ENCODE assay signal across 9 cellular contexts in the genomic region with DNA sequence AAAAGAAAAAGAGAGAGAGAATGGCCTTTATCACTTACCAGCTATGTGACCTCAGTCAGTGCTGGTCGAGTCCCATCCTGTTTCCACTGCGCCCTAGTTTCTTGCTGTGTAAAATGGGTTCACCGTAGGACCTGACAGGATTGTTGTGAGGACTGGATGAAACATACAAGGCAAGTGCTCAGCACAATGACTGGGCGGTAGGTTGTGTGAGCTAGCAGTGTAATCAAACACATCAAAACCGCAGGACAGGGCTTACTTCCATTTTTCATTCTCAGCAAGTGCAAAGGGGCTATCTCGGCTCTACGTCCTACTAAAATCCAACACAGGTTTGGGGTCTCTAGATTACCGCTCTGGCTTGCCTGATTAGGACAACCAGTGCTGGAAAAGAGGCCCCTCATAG. TPM values are rescaled to one million over a fixed set of nuclear protein-coding genes. Genes with fewer than 3 reads are reported as not detected.
DNase-seq lines count a peak whose midpoint lies in the region; ATAC-seq, FAIRE-seq and TF ChIP-seq lines count a peak whose summit lies in the region.
"Had no signal": no experiment of that assay in that cellular context is flagged by ENCODE, and none has a peak within 500 bp of the region (broad histone marks: within the 10 kb centered on the region; RNA-seq: fewer than 3 reads in every experiment).

No MANE protein-coding gene starts in this region.

- POLR2A ChIA-PET in GM12878 (lab: Charles Lee) (no interaction called here), HepG2 (lab: Yijun Ruan, JAX) (no interaction called here)

- no peaks in the 10 kb centered on the region for H3K36me3 ChIP-seq in GM12878 (ENCODE audit: control insufficient read depth in 2 of 2, insufficient read depth in 2 of 2, low read length in 1 of 2)
- H3K36me3 ChIP-seq in HepG2 (replicated peaks in 1 of 2; ENCODE audit: control insufficient read depth in 1 of 2, insufficient read depth in 2 of 2, low read length in 2 of 2), result no peaks in the 10 kb centered on the region

- SMC1A ChIA-PET in GM12878 (lab: Charles Lee; ENCODE audit: uncharacterized antibody, unreplicated experiment), result no interaction called here

- WGBS in GM12878 (ENCODE audit: insufficient coverage, insufficient replicate concordance, low lambda C conversion rate, missing lambda C conversion rate), result 52% methylated on average over 8 of the region's 8 CpGs
- WGBS in HepG2 (ENCODE audit: low lambda C conversion rate), result 80% methylated on average over 8 of the region's 8 CpGs

- FAIRE-seq in GM12878 (lab: Jason Lieb, UNC) (no peak), HepG2 (lab: Jason Lieb, UNC) (peak; percentile 36), H54 (lab: Jason Lieb, UNC) (no peak)

- RAD21 ChIA-PET in GM12878 (lab: Charles Lee; ENCODE audit: unreplicated experiment), result no interaction called here

- H4K20me1 ChIP-seq in GM12878 (ENCODE audit: control insufficient read depth, insufficient read depth), result no peaks in the 10 kb centered on the region
- H4K20me1 ChIP-seq in HepG2 (ENCODE audit: insufficient read depth, low read length), result no peaks in the 10 kb centered on the region

- H3K4me3 ChIP-seq in GM12878 (no peak overlapping the region), HepG2 (replicated peaks in 1 of 3; ENCODE audit: insufficient read depth in 1 of 3, low read depth in 2 of 3, low read length in 3 of 3) (0 out of 6 replicates have a peak overlapping the region, but pooled peaks of 1 of the 3 experiments have one; percentile 4)

- BruUV-seq in GM12878 (replicated peaks; lab: Mats Ljungman, UMichigan) (no TSS peak), HepG2 (replicated peaks; lab: Mats Ljungman, UMichigan) (no TSS peak)

- TF ChIP-seq RAD21 in GM12878 (IDR thresholded peaks at IDR 0.05; ENCODE audit: insufficient read depth, low read depth, low read length), result no peak
- TF ChIP-seq RAD21 in HepG2 (CRISPR knock-in tag; IDR thresholded peaks at IDR 0.05), result no peak

- H3K27ac ChIP-seq in GM12878 (ENCODE audit: control insufficient read depth, insufficient read depth) (no peak overlapping the region), HepG2 (ENCODE audit: extremely low read length, insufficient read depth, low read length) (peak overlapping the region; percentile 74), temporal lobe (ENCODE audit: low read depth, low read length) (peak overlapping the region; percentile 36)

- in situ Hi-C loops in GM12878 (cut with MboI) (no loop called here), HepG2 (cut with HindIII; ENCODE audit: extremely low pct_ligation_motif_present, low pct_unique_long_range_greater_than_20kb) (no loop called here)

- H3K4me2 ChIP-seq in GM12878 (ENCODE audit: control insufficient read depth, insufficient read depth), result no peak overlapping the region
- H3K4me2 ChIP-seq in HepG2 (ENCODE audit: low read depth, low read length), result peak overlapping the region; percentile 71

- no peak overlapping the region for H2AFZ ChIP-seq in GM12878 (ENCODE audit: control insufficient read depth, low read depth, low read length)
- peak overlapping the region; percentile 70 for H2AFZ ChIP-seq in HepG2 (ENCODE audit: low read length)

- TF ChIP-seq EP300 in GM12878 (IDR thresholded peaks at IDR 0.05; ENCODE audit: borderline replicate concordance in 1 of 2, control insufficient read depth in 1 of 2, low read depth in 2 of 2, low read length in 2 of 2) (no peak), HepG2 (IDR thresholded peaks at IDR 0.05; ENCODE audit: low read depth in 2 of 2, low read length in 2 of 2) (no peak), HepG2 (CRISPR knock-in tag; IDR thresholded peaks at IDR 0.05; ENCODE audit: borderline replicate concordance) (no peak)

- no peak overlapping the region for H3K9ac ChIP-seq in GM12878 (ENCODE audit: control insufficient read depth, insufficient read depth, low read length)
- H3K9ac ChIP-seq in HepG2 (ENCODE audit: insufficient read depth, low read depth, low read length), result peak overlapping the region; percentile 59; the same call in 1 of the 2 replicates

- CTCF ChIA-PET in GM12878 (lab: Yijun Ruan, JAX), result interaction anchor here (0.6 to 1.3 kb wide), 2 partner anchors 11 to 51 kb away, joined by 3 read pairs; no protein-coding TSS in a partner anchor
- CTCF ChIA-PET in HepG2 (lab: Yijun Ruan, JAX; ENCODE audit: low intra/inter-chr PET ratio, low total read pairs), result no interaction called here

- ATAC-seq in GM12878 (peak; percentile 35), HepG2 (peak; percentile 49), HG03442 (IDR thresholded peaks at IDR 0.05; ENCODE audit: unreplicated experiment) (no peak)

- DNase-seq in MV-4-11 (lab: John Stamatoyannopoulos, UW) (peak; percentile 67), GM12878 (ENCODE audit: low read depth, low spot score) (no peak), HepG2 (ENCODE audit: low spot score) (no peak), mesenteric fat pad (ENCODE audit: low spot score) (no peak), H54 (ENCODE audit: insufficient read length, low spot score) (no peak)
- DNase-seq: mammary epithelial cell, NCI-H1105 had no signal

- TF ChIP-seq POLR2A in GM12878 (IDR thresholded peaks at IDR 0.05; ENCODE audit: low read depth, low read length) (no peak), HepG2 (IDR thresholded peaks at IDR 0.05; ENCODE audit: insufficient read depth in 1 of 2, low read depth in 2 of 2, low read length in 2 of 2) (no peak), H54 (IDR thresholded peaks at IDR 0.05; ENCODE audit: low read depth, low read length) (no peak)

- H3K4me1 ChIP-seq in GM12878 (ENCODE audit: control insufficient read depth, insufficient read depth, low read length) (no peaks in the 10 kb centered on the region), HepG2 (ENCODE audit: insufficient read depth, low read length) (peaks cover 39% of the 10 kb centered on the region)

- H3K79me2 ChIP-seq in GM12878 (ENCODE audit: control insufficient read depth, insufficient read depth, low read length) (no peaks in the 10 kb centered on the region), HepG2 (ENCODE audit: insufficient read depth, low read length) (no peaks in the 10 kb centered on the region)

- H3K9me3 ChIP-seq in GM12878 (replicated peaks; ENCODE audit: control insufficient read depth, insufficient read depth, low read length) (no peaks in the 10 kb centered on the region), HepG2 (ENCODE audit: low read length) (no peaks in the 10 kb centered on the region)

- TF ChIP-seq CTCF in GM12878 (IDR thresholded peaks at IDR 0.05 in 2 of 3, conservative IDR thresholded peaks at IDR 0.05 in 1 of 3; ENCODE audit: control insufficient read depth in 2 of 3, extremely low read depth in 1 of 3, insufficient read depth in 1 of 3, low read depth in 3 of 3, low read length in 3 of 3) (no peak), HepG2 (CRISPR knock-in tag; IDR thresholded peaks at IDR 0.05) (no peak)

- intact Hi-C loops in GM12878 (cut with micrococcal nuclease; ENCODE audit: unreplicated experiment), result no loop called here
- intact Hi-C loops in HepG2 (cut with micrococcal nuclease; ENCODE audit: unreplicated experiment), result no loop called here

- H3K27me3 ChIP-seq in GM12878 (replicated peaks in 1 of 2; ENCODE audit: control insufficient read depth in 2 of 2, insufficient read depth in 2 of 2, low read length in 1 of 2) (no peaks in the 10 kb centered on the region), HepG2 (ENCODE audit: control insufficient read depth in 1 of 2, insufficient read depth in 2 of 2, low read length in 2 of 2) (no peaks in the 10 kb centered on the region)

RNA-seq across cellular contexts. Expression of a gene that starts 36.4 kb away (rescaled TPM):
- 148 and 149 TPM in 2 replicates for total RNA-seq in GM12878 (2013; cell fraction: nucleolus; rRNA removed)
- total RNA-seq in GM12878 (2014; rRNA removed), result 8.9 and 10.7 TPM in 2 replicates
- total RNA-seq in GM12878 (2014; rRNA removed; fragmentation: Illumina TruSeq; extraction: Trizol), result 16.6 and 16.8 TPM in 2 replicates
- total RNA-seq in GM12878 (2021), result 28.6 and 31.5 TPM in 2 replicates
- polyA plus RNA-seq in GM12878 (2011; ENCODE audit: low read depth), result 15.5 TPM
- 16.0 and 17.6 TPM in 2 replicates for polyA plus RNA-seq in GM12878 (2011; rRNA removed)
- 18.0 and 20.6 TPM in 2 replicates for polyA plus RNA-seq in GM12878 (2011; cell fraction: cytosol; rRNA removed)
- 80.6 and 88.4 TPM in 2 replicates for polyA plus RNA-seq in GM12878 (2011; cell fraction: nucleus; rRNA removed)
- 16.2 and 24.8 TPM in 2 replicates for polyA plus RNA-seq in GM12878 (2012)
- polyA plus RNA-seq in GM12878 (2014; fragmentation: Illumina TruSeq; extraction: Trizol), result 26.3 and 36.3 TPM in 2 replicates
- polyA plus RNA-seq in GM12878 (2014; fragmentation: Nextera tagmentation; extraction: Ambion mirVana), result 10 to 100 TPM in 1 of 2 experiments, 1 to 10 TPM in 1; 8.8 to 13.3 TPM
- polyA plus RNA-seq in GM12878 (2014; rRNA removed), result 18.4 and 20.3 TPM in 2 replicates
- polyA plus RNA-seq in GM12878 (2016; fragmentation: Nextera tagmentation; extraction: Ambion mirVana), result 10 to 100 TPM; 23.4 to 28.5 TPM
- polyA minus RNA-seq in GM12878 (2011; rRNA and poly(A)+ RNA removed), result 39.8 and 40.7 TPM in 2 replicates
- 23.0 and 28.3 TPM in 2 replicates for polyA minus RNA-seq in GM12878 (2011; cell fraction: cytosol; rRNA and poly(A)+ RNA removed)
- polyA minus RNA-seq in GM12878 (2011; cell fraction: nucleus; rRNA and poly(A)+ RNA removed), result 27.8 and 65.8 TPM in 2 replicates
- 15.7 and 18.1 TPM in 2 replicates for total RNA-seq in HepG2 (2016; rRNA removed; fragmentation: Illumina TruSeq; extraction: Trizol)
- total RNA-seq in HepG2 (2016; cell fraction: cytosol; rRNA removed; fragmentation: Illumina TruSeq; extraction: Trizol; ENCODE audit: low read depth), result 52.9 and 59.4 TPM in 2 replicates
- total RNA-seq in HepG2 (2016; cell fraction: insoluble cytoplasmic fraction; rRNA removed; fragmentation: Illumina TruSeq; extraction: Trizol), result 14.3 and 18.9 TPM in 2 replicates
- total RNA-seq in HepG2 (2016; cell fraction: membrane; rRNA removed; fragmentation: Illumina TruSeq; extraction: Trizol), result 31.8 and 40.2 TPM in 2 replicates
- 36.9 and 41.3 TPM in 2 replicates for total RNA-seq in HepG2 (2016; cell fraction: nucleus; rRNA removed; fragmentation: Illumina TruSeq; extraction: Trizol)
- 27.1 and 28.9 TPM in 2 replicates for polyA plus RNA-seq in HepG2 (2011; rRNA removed)
- 13.7 and 15.2 TPM in 2 replicates for polyA plus RNA-seq in HepG2 (2011; cell fraction: cytosol; rRNA removed)
- 83.1 and 89.3 TPM in 2 replicates for polyA plus RNA-seq in HepG2 (2011; cell fraction: nucleus; rRNA removed)
- 26.4 and 34.5 TPM in 2 replicates for polyA plus RNA-seq in HepG2 (2012)
- polyA plus RNA-seq in HepG2 (2016; cell fraction: cytosol; fragmentation: Illumina TruSeq; extraction: Trizol; ENCODE audit: low read depth), result 2.8 and 2.9 TPM in 2 replicates
- 22.6 and 32.0 TPM in 2 replicates for polyA plus RNA-seq in HepG2 (2016; cell fraction: insoluble cytoplasmic fraction; fragmentation: Illumina TruSeq; extraction: Trizol; ENCODE audit: low read depth)
- 7.3 TPM in 2 replicates for polyA plus RNA-seq in HepG2 (2016; cell fraction: membrane; fragmentation: Illumina TruSeq; extraction: Trizol; ENCODE audit: low read depth)
- 60.3 and 69.0 TPM in 2 replicates for polyA plus RNA-seq in HepG2 (2016; cell fraction: nucleus; fragmentation: Illumina TruSeq; extraction: Trizol; ENCODE audit: insufficient read depth, low read depth)
- 63.2 and 98.9 TPM in 2 replicates for polyA minus RNA-seq in HepG2 (2011; rRNA and poly(A)+ RNA removed; ENCODE audit: low replicate concordance)
- polyA minus RNA-seq in HepG2 (2011; cell fraction: cytosol; rRNA and poly(A)+ RNA removed), result 24.4 and 27.3 TPM in 2 replicates
- 101 and 113 TPM in 2 replicates for polyA minus RNA-seq in HepG2 (2011; cell fraction: nucleus; rRNA and poly(A)+ RNA removed)
- total RNA-seq in temporal lobe, result 59.7 TPM
- 82.1 TPM for total RNA-seq in mesenteric fat pad

RNA-seq across cellular contexts. Expression of a gene that starts 50.2 kb away (rescaled TPM):
- total RNA-seq in GM12878 (2013; cell fraction: nucleolus; rRNA removed), result 16.8 and 18.6 TPM in 2 replicates
- total RNA-seq in GM12878 (2014; rRNA removed) (14.1 and 15.4 TPM in 2 replicates), GM12878 (2014; rRNA removed; fragmentation: Illumina TruSeq; extraction: Trizol) (16.3 and 16.6 TPM in 2 replicates), GM12878 (2021) (18.1 and 19.1 TPM in 2 replicates), HepG2 (2016; rRNA removed; fragmentation: Illumina TruSeq; extraction: Trizol) (15.4 and 18.3 TPM in 2 replicates), temporal lobe (17.7 TPM), mesenteric fat pad (16.9 TPM)
- polyA plus RNA-seq in GM12878 (2011; ENCODE audit: low read depth), result 9.1 TPM
- polyA plus RNA-seq in GM12878 (2011; rRNA removed) (19.9 and 23.8 TPM in 2 replicates), GM12878 (2014; fragmentation: Illumina TruSeq; extraction: Trizol) (20.1 and 20.2 TPM in 2 replicates), GM12878 (2014; fragmentation: Nextera tagmentation; extraction: Ambion mirVana) (1 to 10 TPM; 2.3 to 3.4 TPM), GM12878 (2014; rRNA removed) (11.4 and 12.4 TPM in 2 replicates), GM12878 (2016; fragmentation: Nextera tagmentation; extraction: Ambion mirVana) (10 to 100 TPM; 26.4 to 28.2 TPM), HepG2 (2011; rRNA removed) (8.1 TPM in 2 replicates)
- polyA plus RNA-seq in GM12878 (2011; cell fraction: cytosol; rRNA removed), result 16.1 and 16.5 TPM in 2 replicates
- 12.4 and 15.4 TPM in 2 replicates for polyA plus RNA-seq in GM12878 (2011; cell fraction: nucleus; rRNA removed)
- polyA plus RNA-seq in GM12878 (2012), result 9.9 and 12.7 TPM in 2 replicates
- polyA minus RNA-seq in GM12878 (2011; rRNA and poly(A)+ RNA removed), result 32.6 and 48.8 TPM in 2 replicates
- polyA minus RNA-seq in GM12878 (2011; cell fraction: cytosol; rRNA and poly(A)+ RNA removed), result 13.0 and 15.0 TPM in 2 replicates
- 5.0 and 9.3 TPM in 2 replicates for polyA minus RNA-seq in GM12878 (2011; cell fraction: nucleus; rRNA and poly(A)+ RNA removed)
- total RNA-seq in HepG2 (2016; cell fraction: cytosol; rRNA removed; fragmentation: Illumina TruSeq; extraction: Trizol; ENCODE audit: low read depth), result 9.1 and 9.3 TPM in 2 replicates
- 15.3 and 17.4 TPM in 2 replicates for total RNA-seq in HepG2 (2016; cell fraction: insoluble cytoplasmic fraction; rRNA removed; fragmentation: Illumina TruSeq; extraction: Trizol)
- 11.0 and 11.6 TPM in 2 replicates for total RNA-seq in HepG2 (2016; cell fraction: membrane; rRNA removed; fragmentation: Illumina TruSeq; extraction: Trizol)
- 7.4 and 9.6 TPM in 2 replicates for total RNA-seq in HepG2 (2016; cell fraction: nucleus; rRNA removed; fragmentation: Illumina TruSeq; extraction: Trizol)
- polyA plus RNA-seq in HepG2 (2011; cell fraction: cytosol; rRNA removed), result 7.1 and 9.2 TPM in 2 replicates
- 3.7 and 5.1 TPM in 2 replicates for polyA plus RNA-seq in HepG2 (2011; cell fraction: nucleus; rRNA removed)
- polyA plus RNA-seq in HepG2 (2012), result 7.4 and 7.7 TPM in 2 replicates
- polyA plus RNA-seq in HepG2 (2016; cell fraction: cytosol; fragmentation: Illumina TruSeq; extraction: Trizol; ENCODE audit: low read depth), result 4.6 and 4.9 TPM in 2 replicates
- 16.9 and 18.1 TPM in 2 replicates for polyA plus RNA-seq in HepG2 (2016; cell fraction: insoluble cytoplasmic fraction; fragmentation: Illumina TruSeq; extraction: Trizol; ENCODE audit: low read depth)
- 6.8 and 7.2 TPM in 2 replicates for polyA plus RNA-seq in HepG2 (2016; cell fraction: membrane; fragmentation: Illumina TruSeq; extraction: Trizol; ENCODE audit: low read depth)
- 12.3 and 12.5 TPM in 2 replicates for polyA plus RNA-seq in HepG2 (2016; cell fraction: nucleus; fragmentation: Illumina TruSeq; extraction: Trizol; ENCODE audit: insufficient read depth, low read depth)
- polyA minus RNA-seq in HepG2 (2011; rRNA and poly(A)+ RNA removed; ENCODE audit: low replicate concordance), result 11.3 and 27.4 TPM in 2 replicates
- 8.6 and 10.2 TPM in 2 replicates for polyA minus RNA-seq in HepG2 (2011; cell fraction: cytosol; rRNA and poly(A)+ RNA removed)
- 11.1 and 13.4 TPM in 2 replicates for polyA minus RNA-seq in HepG2 (2011; cell fraction: nucleus; rRNA and poly(A)+ RNA removed)

RNA-seq across cellular contexts. Expression of a gene that starts 50.3 kb away (rescaled TPM):
- total RNA-seq in GM12878 (2013; cell fraction: nucleolus; rRNA removed), result 110 and 121 TPM in 2 replicates
- total RNA-seq in GM12878 (2014; rRNA removed) (16.7 and 18.2 TPM in 2 replicates), GM12878 (2014; rRNA removed; fragmentation: Illumina TruSeq; extraction: Trizol) (12.0 and 14.1 TPM in 2 replicates), GM12878 (2021) (20.4 and 21.5 TPM in 2 replicates), HepG2 (2016; rRNA removed; fragmentation: Illumina TruSeq; extraction: Trizol) (4.7 and 15.2 TPM in 2 replicates), temporal lobe (19.7 TPM), mesenteric fat pad (15.6 TPM)
- 17.6 TPM for polyA plus RNA-seq in GM12878 (2011; ENCODE audit: low read depth)
- polyA plus RNA-seq in GM12878 (2011; rRNA removed) (11.5 and 19.5 TPM in 2 replicates), GM12878 (2014; fragmentation: Illumina TruSeq; extraction: Trizol) (16.8 and 19.1 TPM in 2 replicates), GM12878 (2014; fragmentation: Nextera tagmentation; extraction: Ambion mirVana) (1 to 10 TPM; 2.9 to 3.4 TPM), GM12878 (2014; rRNA removed) (16.0 and 18.7 TPM in 2 replicates), GM12878 (2016; fragmentation: Nextera tagmentation; extraction: Ambion mirVana) (10 to 100 TPM; 15.3 to 21.9 TPM), HepG2 (2011; rRNA removed) (16.3 and 20.5 TPM in 2 replicates)
- 14.9 and 19.2 TPM in 2 replicates for polyA plus RNA-seq in GM12878 (2011; cell fraction: cytosol; rRNA removed)
- 99.9 and 123 TPM in 2 replicates for polyA plus RNA-seq in GM12878 (2011; cell fraction: nucleus; rRNA removed)
- 15.0 and 17.9 TPM in 2 replicates for polyA plus RNA-seq in GM12878 (2012)
- 26.4 and 42.0 TPM in 2 replicates for polyA minus RNA-seq in GM12878 (2011; rRNA and poly(A)+ RNA removed)
- 6.4 and 9.6 TPM in 2 replicates for polyA minus RNA-seq in GM12878 (2011; cell fraction: cytosol; rRNA and poly(A)+ RNA removed)
- polyA minus RNA-seq in GM12878 (2011; cell fraction: nucleus; rRNA and poly(A)+ RNA removed), result 33.4 and 39.3 TPM in 2 replicates
- total RNA-seq in HepG2 (2016; cell fraction: cytosol; rRNA removed; fragmentation: Illumina TruSeq; extraction: Trizol; ENCODE audit: low read depth), result 6.6 and 7.1 TPM in 2 replicates
- 4.6 and 15.0 TPM in 2 replicates for total RNA-seq in HepG2 (2016; cell fraction: insoluble cytoplasmic fraction; rRNA removed; fragmentation: Illumina TruSeq; extraction: Trizol)
- total RNA-seq in HepG2 (2016; cell fraction: membrane; rRNA removed; fragmentation: Illumina TruSeq; extraction: Trizol), result 4.4 and 7.0 TPM in 2 replicates
- total RNA-seq in HepG2 (2016; cell fraction: nucleus; rRNA removed; fragmentation: Illumina TruSeq; extraction: Trizol), result 21.7 and 22.3 TPM in 2 replicates
- polyA plus RNA-seq in HepG2 (2011; cell fraction: cytosol; rRNA removed), result 5.7 and 7.8 TPM in 2 replicates
- 121 and 145 TPM in 2 replicates for polyA plus RNA-seq in HepG2 (2011; cell fraction: nucleus; rRNA removed)
- 15.1 and 17.6 TPM in 2 replicates for polyA plus RNA-seq in HepG2 (2012)
- 0.63 and 0.75 TPM in 2 replicates for polyA plus RNA-seq in HepG2 (2016; cell fraction: cytosol; fragmentation: Illumina TruSeq; extraction: Trizol; ENCODE audit: low read depth)
- 2.6 and 3.0 TPM in 2 replicates for polyA plus RNA-seq in HepG2 (2016; cell fraction: insoluble cytoplasmic fraction; fragmentation: Illumina TruSeq; extraction: Trizol; ENCODE audit: low read depth)
- 1.0 and 1.6 TPM in 2 replicates for polyA plus RNA-seq in HepG2 (2016; cell fraction: membrane; fragmentation: Illumina TruSeq; extraction: Trizol; ENCODE audit: low read depth)
- 32.8 and 40.3 TPM in 2 replicates for polyA plus RNA-seq in HepG2 (2016; cell fraction: nucleus; fragmentation: Illumina TruSeq; extraction: Trizol; ENCODE audit: insufficient read depth, low read depth)
- 35.4 and 39.1 TPM in 2 replicates for polyA minus RNA-seq in HepG2 (2011; rRNA and poly(A)+ RNA removed; ENCODE audit: low replicate concordance)
- polyA minus RNA-seq in HepG2 (2011; cell fraction: cytosol; rRNA and poly(A)+ RNA removed), result 11.3 and 12.3 TPM in 2 replicates
- 49.6 and 61.3 TPM in 2 replicates for polyA minus RNA-seq in HepG2 (2011; cell fraction: nucleus; rRNA and poly(A)+ RNA removed)
